26 cellular contexts compared by ENCODE assay signal in the genomic region with DNA sequence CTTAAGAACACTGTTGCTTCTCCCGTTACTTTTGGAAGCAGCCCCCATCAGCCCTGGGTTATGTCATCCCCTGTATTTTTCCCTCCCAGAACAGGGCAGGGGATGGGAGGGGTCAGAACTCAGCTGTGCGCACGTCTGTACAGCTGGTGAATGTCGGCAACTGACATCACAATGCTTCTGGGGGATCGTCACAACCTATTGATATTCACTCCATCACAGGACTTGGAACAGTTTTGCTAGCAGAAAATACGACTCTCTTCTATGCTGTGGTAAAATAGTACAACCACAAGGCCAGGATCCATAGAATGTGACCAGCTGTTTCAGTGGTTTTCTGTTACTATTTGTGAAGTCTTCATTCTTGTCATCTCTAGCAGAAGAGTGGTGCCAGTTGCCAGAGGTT.
DNase-seq lines count a peak whose midpoint lies in the region; ATAC-seq and TF ChIP-seq lines count a peak whose summit lies in the region.
"Had no signal": no experiment of that assay in that cellular context is flagged by ENCODE, and none has a peak within 500 bp of the region (broad histone marks: within the 10 kb centered on the region; RNA-seq: fewer than 3 reads in every experiment).

No MANE protein-coding gene starts in this region.

- no peak for ATAC-seq in IMR-90 (ENCODE audit: low read depth)
- ATAC-seq in gastroesophageal sphincter = peak; percentile 66
- ATAC-seq in stimulated activated naive B cell treated with anti-CD40 and anti-IgM and Interleukin-4, amounts not matched to agents 10 μg/mL and 1 μg/mL and 100 μg/mL, for 72 hours (replicated peaks) = no peak
- no peak for ATAC-seq in stimulated activated naive CD8-positive, alpha-beta T cell treated with anti-CD3 and anti-CD28 coated beads, Interleukin-15, Interleukin-2, amounts not matched to agents 100 U/mL and 50 U/mL, for 24 hours
- ATAC-seq: HepG2, pancreas had no signal

- H3K9me1 ChIP-seq in IMR-90 (ENCODE audit: insufficient read depth, low read length) = no peaks in the 10 kb centered on the region

- no peak overlapping the region for H3K23ac ChIP-seq in IMR-90 (ENCODE audit: low read depth, low read length)

- no peaks in the 10 kb centered on the region for H3K79me1 ChIP-seq in IMR-90 (ENCODE audit: low read depth in 1 of 2, low read length in 2 of 2)

- dilution Hi-C loops in IMR-90 (cut with HindIII; ENCODE audit: low sequenced_read_pairs, unreplicated experiment) = no loop called here

- H4K91ac ChIP-seq in IMR-90 (ENCODE audit: insufficient read depth, low read depth, low read length) = no peak overlapping the region

- H2BK20ac ChIP-seq in IMR-90 (ENCODE audit: low read depth, low read length) = no peak overlapping the region

- H3K9me3 ChIP-seq in IMR-90 (ENCODE audit: control insufficient read depth, insufficient read depth, low read length) (no peaks in the 10 kb centered on the region), gastroesophageal sphincter (no peaks in the 10 kb centered on the region)
- H3K9me3 ChIP-seq: HAP-1, pancreas, Peyer's patch, thyroid gland had no signal

- no peak for TF ChIP-seq RAD21 in IMR-90 (IDR thresholded peaks at IDR 0.05; ENCODE audit: low read length)

- H3K36me3 Mint-ChIP-seq in stimulated activated naive B cell treated with anti-CD40 and anti-IgM and Interleukin-4, amounts not matched to agents 10 μg/mL and 1 μg/mL and 100 μg/mL, for 72 hours = no peaks in the 10 kb centered on the region

- TF ChIP-seq POLR2A in IMR-90 (IDR thresholded peaks at IDR 0.05; ENCODE audit: low read depth, low read length) (no peak), gastroesophageal sphincter (IDR thresholded peaks at IDR 0.05) (no peak)

- H3K9me3 Mint-ChIP-seq in stimulated activated naive B cell treated with anti-CD40 and anti-IgM and Interleukin-4, amounts not matched to agents 10 μg/mL and 1 μg/mL and 100 μg/mL, for 72 hours = no peaks in the 10 kb centered on the region
- H3K9me3 Mint-ChIP-seq: activated T-helper 2 cell treated with anti-CD3 and anti-CD28 coated beads, Interferon-gamma antibody, Interleukin-2, Interleukin-4, amounts not matched to agents 10 μg/mL and 5 μg/mL and 100 μg/mL, durations not matched to agents 14 hours and 24 hours and 36 hours; stimulated activated naive CD8-positive, alpha-beta T cell treated with anti-CD3 and anti-CD28 coated beads, Interleukin-15, Interleukin-2, amounts not matched to agents 100 ng/mL and 50 ng/mL, for 24 hours had no signal

- no peak overlapping the region for H2BK15ac ChIP-seq in IMR-90 (ENCODE audit: low read depth, low read length)

- H3K27ac ChIP-seq in IMR-90 (ENCODE audit: insufficient read depth, low read length) (no peak overlapping the region), gastroesophageal sphincter (no peak overlapping the region)
- H3K27ac ChIP-seq: pancreas, Peyer's patch, thyroid gland, VCaP had no signal

- CTCF ChIA-PET in IMR-90 (lab: Yijun Ruan, JAX) = no interaction called here

- no peak overlapping the region for H4K8ac ChIP-seq in IMR-90 (ENCODE audit: low read depth in 2 of 2, low read length in 2 of 2)

- H2BK120ac ChIP-seq in IMR-90 (ENCODE audit: low read depth, low read length) = no peak overlapping the region

- in situ Hi-C loops in IMR-90 (cut with MboI; ENCODE audit: low sequenced_read_pairs) = no loop called here
- in situ Hi-C loops in astrocyte of the cerebellum (cut with HindIII; ENCODE audit: low sequenced_read_pairs) = no loop called here

- H3K56ac ChIP-seq in IMR-90 (ENCODE audit: extremely low read depth, insufficient read depth, low read length) = no peak overlapping the region

- H3K4me3 Mint-ChIP-seq in stimulated activated naive B cell treated with anti-CD40 and anti-IgM and Interleukin-4, amounts not matched to agents 10 μg/mL and 1 μg/mL and 100 μg/mL, for 72 hours = no peak overlapping the region
- H3K4me3 Mint-ChIP-seq: stimulated activated naive CD8-positive, alpha-beta T cell treated with anti-CD3 and anti-CD28 coated beads, Interleukin-15, Interleukin-2, amounts not matched to agents 100 ng/mL and 50 ng/mL, for 24 hours had no signal

- H3K36me3 ChIP-seq in IMR-90 (ENCODE audit: control insufficient read depth, insufficient read depth, low read length) (no peaks in the 10 kb centered on the region), gastroesophageal sphincter (no peaks in the 10 kb centered on the region)
- H3K36me3 ChIP-seq: HAP-1, pancreas, Peyer's patch, thyroid gland had no signal

- peak; percentile 15 for DNase-seq in IMR-90
- peak; percentile 28 for DNase-seq in astrocyte of the cerebellum (ENCODE audit: low read depth)
- peak; percentile 54 for DNase-seq in skeletal muscle cell (ENCODE audit: low read depth)
- DNase-seq in stimulated activated naive B cell treated with anti-CD40 and anti-IgM and Interleukin-4, amounts not matched to agents 10 μg/mL and 1 μg/mL and 100 μg/mL, for 72 hours = no peak
- no peak for DNase-seq in stimulated activated naive CD8-positive, alpha-beta T cell treated with anti-CD3 and anti-CD28 coated beads, Interleukin-15, Interleukin-2, amounts not matched to agents 100 U/mL and 50 U/mL, for 24 hours
- no peak for DNase-seq in kidney tubule cell (ENCODE audit: low spot score)
- DNase-seq: ACHN; activated CD4-positive, alpha-beta T cell treated with anti-CD3 and anti-CD28 coated beads for 4 hours; activated naive CD4-positive, alpha-beta T cell treated with anti-CD3 and anti-CD28 coated beads, Interleukin-2, amount 50 U/mL, for 16 hours; COR-L47; DMS53; foreskin melanocyte; Kasumi-1; NCI-H748 treated with DMSO at 0.1 percent for 48 hours; pancreas; Peyer's patch; SIG-M5; stimulated activated CD4-positive, alpha-beta T cell treated with anti-CD3 and anti-CD28 coated beads, Interleukin-1b, Interleukin-23, amount 100 ng/mL, for 48 hours; SW 1271; thyroid gland had no signal

- WGBS in IMR-90 (ENCODE audit: extremely low coverage in 2 of 2, insufficient read length in 1 of 2), 2 experiments = no CpG with 5 or more reads among the region's 6 CpGs
- WGBS in gastroesophageal sphincter (ENCODE audit: low coverage in 1 of 2), 2 donors = 24 to 34% methylated on average over 4 to 6 of the region's 6 CpGs

- H2AK5ac ChIP-seq in IMR-90 (ENCODE audit: low read depth, low read length) = no peak overlapping the region

- no peaks in the 10 kb centered on the region for H3K27me3 ChIP-seq in IMR-90 (ENCODE audit: control insufficient read depth, insufficient read depth, low read length)
- no peaks in the 10 kb centered on the region for H3K27me3 ChIP-seq in gastroesophageal sphincter
- H3K27me3 ChIP-seq: Peyer's patch, thyroid gland had no signal

- no peak overlapping the region for H3K27ac Mint-ChIP-seq in stimulated activated naive B cell treated with anti-CD40 and anti-IgM and Interleukin-4, amounts not matched to agents 10 μg/mL and 1 μg/mL and 100 μg/mL, for 72 hours
- H3K27ac Mint-ChIP-seq: activated T-helper 2 cell treated with anti-CD3 and anti-CD28 coated beads, Interferon-gamma antibody, Interleukin-2, Interleukin-4, amounts not matched to agents 10 μg/mL and 5 μg/mL and 100 μg/mL, durations not matched to agents 14 hours and 24 hours and 36 hours; stimulated activated naive CD8-positive, alpha-beta T cell treated with anti-CD3 and anti-CD28 coated beads, Interleukin-15, Interleukin-2, amounts not matched to agents 100 ng/mL and 50 ng/mL, for 24 hours had no signal

- no peak overlapping the region for H4K5ac ChIP-seq in IMR-90 (ENCODE audit: low read depth, low read length)

- H3K4ac ChIP-seq in IMR-90 (ENCODE audit: low read depth, low read length) = no peak overlapping the region

- H3K14ac ChIP-seq in IMR-90 (replicated peaks; ENCODE audit: low read depth, low read length) = no peak overlapping the region

- peaks cover 4 to 7% of the 10 kb centered on the region in 2 donors for H3K27me3 Mint-ChIP-seq in stimulated activated naive B cell treated with anti-CD40 and anti-IgM and Interleukin-4, amounts not matched to agents 10 μg/mL and 1 μg/mL and 100 μg/mL, for 72 hours
- H3K27me3 Mint-ChIP-seq: stimulated activated naive CD8-positive, alpha-beta T cell treated with anti-CD3 and anti-CD28 coated beads, Interleukin-15, Interleukin-2, amounts not matched to agents 100 ng/mL and 50 ng/mL, for 24 hours had no signal

- H2AFZ ChIP-seq in IMR-90 (replicated peaks; ENCODE audit: low read length, poor library complexity) = no peak overlapping the region

- no peak overlapping the region for H3K9ac ChIP-seq in IMR-90 (ENCODE audit: low read depth, low read length)

- H3K4me2 ChIP-seq in IMR-90 (ENCODE audit: low read depth, low read length) = no peak overlapping the region; the same call in 1 of the 2 replicates

- intact Hi-C loops in IMR-90 (cut with micrococcal nuclease) = no loop called here

- no peak overlapping the region for H3K18ac ChIP-seq in IMR-90 (ENCODE audit: low read depth, low read length)

- H4K20me1 ChIP-seq in IMR-90 (ENCODE audit: insufficient read depth, low read length) = no peaks in the 10 kb centered on the region

- POLR2A ChIA-PET in IMR-90 (lab: Charles Lee; ENCODE audit: unreplicated experiment) = no interaction called here

- TF ChIP-seq CTCF in IMR-90 (conservative IDR thresholded peaks at IDR 0.05; ENCODE audit: low read depth, low read length) = no peak
- TF ChIP-seq CTCF in astrocyte of the cerebellum (IDR thresholded peaks at IDR 0.05; ENCODE audit: low read depth, low read length, missing control alignments) = no peak
- no peak for TF ChIP-seq CTCF in gastroesophageal sphincter (IDR thresholded peaks at IDR 0.05)

- H3K4me1 Mint-ChIP-seq in stimulated activated naive B cell treated with anti-CD40 and anti-IgM and Interleukin-4, amounts not matched to agents 10 μg/mL and 1 μg/mL and 100 μg/mL, for 72 hours = peaks cover 0 to 3% of the 10 kb centered on the region in 2 donors

- no TSS peak for BruUV-seq in IMR-90 (replicated peaks; lab: Mats Ljungman, UMichigan)

- no peak for TF ChIP-seq EP300 in gastroesophageal sphincter (IDR thresholded peaks at IDR 0.05)

- no peak overlapping the region for H2BK5ac ChIP-seq in IMR-90 (ENCODE audit: low read depth, low read length, poor library complexity, severe bottlenecking)

- no peaks in the 10 kb centered on the region; the same call in 1 of the 2 replicates for H3K4me1 ChIP-seq in IMR-90 (ENCODE audit: control insufficient read depth, insufficient read depth, low read length)
- no peaks in the 10 kb centered on the region for H3K4me1 ChIP-seq in gastroesophageal sphincter
- H3K4me1 ChIP-seq: pancreas, thyroid gland had no signal

- H3K4me3 ChIP-seq in IMR-90 (ENCODE audit: insufficient read depth, low read depth, low read length) (no peak overlapping the region), astrocyte of the cerebellum (ENCODE audit: low read depth, low read length) (no peak overlapping the region), gastroesophageal sphincter (no peak overlapping the region), skeletal muscle cell (ENCODE audit: low read depth, low read length) (no peak overlapping the region)
- H3K4me3 ChIP-seq: HAP-1, pancreas, Peyer's patch, thyroid gland had no signal

- H2AK9ac ChIP-seq in IMR-90 (replicated peaks; ENCODE audit: low read depth, low read length, poor library complexity) = no peak overlapping the region

TF ChIP-seq in IMR-90, 13 proteins besides CTCF, POLR2A, EP300 and RAD21:
- no peak for TF ChIP-seq RCOR1 (IDR thresholded peaks at IDR 0.05; ENCODE audit: insufficient replicate concordance, low read length)

Comparison
In these comparisons a context has a peak if more than half of its experiments do, and no peak if none do; other contexts are left out.
1. DNase-seq: peak in IMR-90 (single experiment), astrocyte of the cerebellum (single experiment) and skeletal muscle cell (single experiment); none in stimulated activated naive B cell treated with anti-CD40 and anti-IgM and Interleukin-4, amounts not matched to agents 10 μg/mL and 1 μg/mL and 100 μg/mL, for 72 hours (single experiment), stimulated activated naive CD8-positive, alpha-beta T cell treated with anti-CD3 and anti-CD28 coated beads, Interleukin-15, Interleukin-2, amounts not matched to agents 100 U/mL and 50 U/mL, for 24 hours (single experiment) and kidney tubule cell (single experiment).